Comparison of ENCODE assay signal across 21 cellular contexts in the genomic region with DNA sequence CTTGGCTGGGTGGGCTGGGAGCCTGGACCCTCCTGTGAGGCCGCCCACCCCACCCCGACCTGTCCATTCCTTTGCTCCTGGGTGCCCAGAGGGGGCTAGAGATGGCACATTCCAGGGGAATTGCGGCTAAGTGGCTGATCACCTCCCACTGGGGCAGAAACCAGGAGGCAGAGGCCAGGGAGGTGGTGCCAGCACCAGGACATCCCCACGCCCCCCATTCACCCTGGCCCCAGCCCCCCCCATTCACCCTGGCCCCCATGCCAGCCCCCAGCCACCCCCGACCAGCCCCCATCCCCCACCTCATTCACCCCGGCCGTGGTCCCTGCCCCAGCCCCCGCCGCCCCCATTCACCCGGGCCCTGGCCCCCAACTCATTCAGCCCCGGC. TPM values are rescaled to one million over a fixed set of nuclear protein-coding genes. Genes with fewer than 3 reads are reported as not detected.
"Had no signal": no experiment of that assay in that cellular context is flagged by ENCODE, and none has a peak within 500 bp of the region (broad histone marks: within the 10 kb centered on the region; RNA-seq: fewer than 3 reads in every experiment).

No MANE protein-coding gene starts in this region.

- H3K27me3 Mint-ChIP-seq: naive thymus-derived CD4-positive, alpha-beta T cell; stimulated activated naive CD8-positive, alpha-beta T cell treated with anti-CD3 and anti-CD28 coated beads, Interleukin-15, amount 100 ng/mL, for 72 hours had no signal

- H3K9me3 ChIP-seq: gastrocnemius medialis, heart right ventricle, neutrophil, sigmoid colon, testis, tibial nerve, upper lobe of right lung, vagina had no signal

- H3K36me3 Mint-ChIP-seq: naive thymus-derived CD4-positive, alpha-beta T cell; stimulated activated naive B cell treated with anti-CD40 and anti-IgM and Interleukin-4, amounts not matched to agents 10 μg/mL and 1 μg/mL and 100 μg/mL, for 72 hours had no signal

- H3K9me3 Mint-ChIP-seq: naive thymus-derived CD4-positive, alpha-beta T cell; nephron progenitor cell; stimulated activated naive B cell treated with anti-CD40 and anti-IgM and Interleukin-4, amounts not matched to agents 10 μg/mL and 1 μg/mL and 100 μg/mL, for 72 hours; stimulated activated naive CD8-positive, alpha-beta T cell treated with anti-CD3 and anti-CD28 coated beads, Interleukin-15, amount 100 ng/mL, for 72 hours had no signal

- FAIRE-seq: endometrium had no signal

- H3K4me3 ChIP-seq: gastrocnemius medialis, heart right ventricle, sigmoid colon, skin epidermis, testis, tibial nerve, upper lobe of right lung, vagina had no signal

- DNase-seq: effector memory CD4-positive, alpha-beta T cell; gastrocnemius medialis; heart right ventricle; hypothalamus; islet precursor cell; mammary epithelial cell; naive thymus-derived CD4-positive, alpha-beta T cell; posterior cingulate gyrus; sigmoid colon; stimulated activated CD4-positive, alpha-beta T cell treated with anti-CD3 and anti-CD28 coated beads, Interleukin-2, amount 100 ng/mL, for 24 hours; stimulated activated CD4-positive, alpha-beta T cell treated with anti-CD3 and anti-CD28 coated beads, Interleukin-4, amount 100 ng/mL, for 4 hours; stimulated activated naive B cell treated with anti-CD40 and anti-IgM and Interleukin-4, amounts not matched to agents 10 μg/mL and 1 μg/mL and 100 μg/mL, for 72 hours; stimulated activated naive CD8-positive, alpha-beta T cell treated with anti-CD3 and anti-CD28 coated beads, Interleukin-15, amount 100 ng/mL, for 72 hours; testis; upper lobe of right lung had no signal

- H3K4me3 Mint-ChIP-seq: naive thymus-derived CD4-positive, alpha-beta T cell; nephron progenitor cell; stimulated activated naive B cell treated with anti-CD40 and anti-IgM and Interleukin-4, amounts not matched to agents 10 μg/mL and 1 μg/mL and 100 μg/mL, for 72 hours; stimulated activated naive CD8-positive, alpha-beta T cell treated with anti-CD3 and anti-CD28 coated beads, Interleukin-15, amount 100 ng/mL, for 72 hours had no signal

- H3K36me3 ChIP-seq: gastrocnemius medialis, heart right ventricle, neutrophil, sigmoid colon, upper lobe of right lung, vagina had no signal

- H3K27ac ChIP-seq: gastrocnemius medialis, heart right ventricle, neutrophil, sigmoid colon, testis, tibial nerve, upper lobe of right lung, vagina had no signal

- H3K4me1 ChIP-seq: gastrocnemius medialis, testis, upper lobe of right lung had no signal

- H3K27ac Mint-ChIP-seq: naive thymus-derived CD4-positive, alpha-beta T cell; nephron progenitor cell had no signal

- H3K27me3 ChIP-seq: testis had no signal

- H3K4me1 Mint-ChIP-seq: naive thymus-derived CD4-positive, alpha-beta T cell; stimulated activated naive CD8-positive, alpha-beta T cell treated with anti-CD3 and anti-CD28 coated beads, Interleukin-15, amount 100 ng/mL, for 72 hours had no signal

- ATAC-seq: gastrocnemius medialis; heart right ventricle; naive thymus-derived CD4-positive, alpha-beta T cell; stimulated activated naive B cell treated with anti-CD40 and anti-IgM and Interleukin-4, amounts not matched to agents 10 μg/mL and 1 μg/mL and 100 μg/mL, for 72 hours; stimulated activated naive CD8-positive, alpha-beta T cell treated with anti-CD3 and anti-CD28 coated beads, Interleukin-15, amount 100 ng/mL, for 72 hours; upper lobe of right lung had no signal

RNA-seq across cellular contexts. Expression of gene C1QTNF12, which starts 6.2 kb away (rescaled TPM):
- total RNA-seq: vagina had no signal

RNA-seq across cellular contexts. Expression of gene TNFRSF4, which starts 26.4 kb away (rescaled TPM):
- total RNA-seq: vagina had no signal
- polyA plus RNA-seq: mammary epithelial cell had no signal
